In genomic region chr5:4737868-4738267, GRCh38 we compare ENCODE assay signal across 24 cellular contexts.
A peak's percentile ranks its signal among the peaks of the same experiment; 100 is the strongest.
DNase-seq lines count a peak whose midpoint lies in the region; ATAC-seq and TF ChIP-seq lines count a peak whose summit lies in the region.
"Had no signal": no experiment of that assay in that cellular context is flagged by ENCODE, and none has a peak within 500 bp of the region (broad histone marks: within the 10 kb centered on the region; RNA-seq: fewer than 3 reads in every experiment).

No MANE protein-coding gene starts in this region.

- WGBS in lung, 2 donors, result 47 to 52% methylated on average over 1 of the region's 1 CpG

- TF ChIP-seq CTCF in lung (IDR thresholded peaks at IDR 0.05; ENCODE audit: control extremely low read depth, extremely low read depth), result no peak

- H3K4me1 ChIP-seq in lung (ENCODE audit: control insufficient read depth in 2 of 2, insufficient read depth in 2 of 2, low read length in 2 of 2), result peaks cover 0 to 2% of the 10 kb centered on the region in 2 donors
- H3K4me1 ChIP-seq: HAP-1 had no signal

- no peaks in the 10 kb centered on the region for H3K36me3 ChIP-seq in lung (ENCODE audit: control insufficient read depth in 2 of 2, insufficient read depth in 2 of 2, low read length in 2 of 2)
- H3K36me3 ChIP-seq: HAP-1 had no signal

- intact Hi-C loops in activated T-helper 1 cell treated with anti-CD3 and anti-CD28 coated beads, Interleukin-12 subunit alpha, Interleukin-12 subunit beta, Interleukin-2, Interleukin-4 antibody, amounts not matched to agents 30 ng/mL and 10 ng/mL and 1 ng/mL, durations not matched to agents 14 hours and 24 hours and 36 hours (cut with micrococcal nuclease), result no loop called here

- no peaks in the 10 kb centered on the region for H3K9me3 ChIP-seq in lung (ENCODE audit: control insufficient read depth in 2 of 2, insufficient read depth in 1 of 2, low read length in 1 of 2)
- H3K9me3 ChIP-seq: HAP-1 had no signal

- H3K4me3 Mint-ChIP-seq in activated T-helper 1 cell treated with anti-CD3 and anti-CD28 coated beads, Interleukin-12 subunit alpha, Interleukin-12 subunit beta, Interleukin-2, Interleukin-4 antibody, amounts not matched to agents 30 ng/mL and 10 ng/mL and 1 ng/mL, durations not matched to agents 14 hours and 24 hours and 36 hours, result no peak overlapping the region
- H3K4me3 Mint-ChIP-seq: CD4-positive, CD25-positive, alpha-beta regulatory T cell; HFFc6 had no signal

- peaks cover 20% of the 10 kb centered on the region for H3K9me3 Mint-ChIP-seq in activated T-helper 1 cell treated with anti-CD3 and anti-CD28 coated beads, Interleukin-12 subunit alpha, Interleukin-12 subunit beta, Interleukin-2, Interleukin-4 antibody, amounts not matched to agents 30 ng/mL and 10 ng/mL and 1 ng/mL, durations not matched to agents 14 hours and 24 hours and 36 hours

- no peak overlapping the region for H3K27ac Mint-ChIP-seq in activated T-helper 1 cell treated with anti-CD3 and anti-CD28 coated beads, Interleukin-12 subunit alpha, Interleukin-12 subunit beta, Interleukin-2, Interleukin-4 antibody, amounts not matched to agents 30 ng/mL and 10 ng/mL and 1 ng/mL, durations not matched to agents 14 hours and 24 hours and 36 hours
- H3K27ac Mint-ChIP-seq: CD4-positive, CD25-positive, alpha-beta regulatory T cell; HFFc6 had no signal

- H3K27ac ChIP-seq in lung (ENCODE audit: low read depth in 1 of 2, low read length in 1 of 2), result no peak overlapping the region
- H3K27ac ChIP-seq: GM23248 had no signal

- ATAC-seq in lung (ENCODE audit: insufficient read depth, low FRiP score), result no peak
- ATAC-seq in HG03135 (IDR thresholded peaks at IDR 0.05; ENCODE audit: unreplicated experiment), result no peak
- ATAC-seq: Panc1 had no signal

- H3K4me1 Mint-ChIP-seq in activated T-helper 1 cell treated with anti-CD3 and anti-CD28 coated beads, Interleukin-12 subunit alpha, Interleukin-12 subunit beta, Interleukin-2, Interleukin-4 antibody, amounts not matched to agents 30 ng/mL and 10 ng/mL and 1 ng/mL, durations not matched to agents 14 hours and 24 hours and 36 hours (ENCODE audit: low read depth), result no peaks in the 10 kb centered on the region
- H3K4me1 Mint-ChIP-seq: CD4-positive, CD25-positive, alpha-beta regulatory T cell had no signal

- H3K4me3 ChIP-seq in lung, result no peak overlapping the region
- H3K4me3 ChIP-seq: GM23248, HAP-1 had no signal

- H3K36me3 Mint-ChIP-seq in activated T-helper 1 cell treated with anti-CD3 and anti-CD28 coated beads, Interleukin-12 subunit alpha, Interleukin-12 subunit beta, Interleukin-2, Interleukin-4 antibody, amounts not matched to agents 30 ng/mL and 10 ng/mL and 1 ng/mL, durations not matched to agents 14 hours and 24 hours and 36 hours (ENCODE audit: low read depth), result no peaks in the 10 kb centered on the region
- H3K36me3 Mint-ChIP-seq: CD4-positive, CD25-positive, alpha-beta regulatory T cell had no signal

- H3K27me3 ChIP-seq in lung (ENCODE audit: control insufficient read depth, insufficient read depth), result no peaks in the 10 kb centered on the region

- DNase-seq in NCI-H2171 treated with DMSO at 0.1 percent for 48 hours (lab: John Stamatoyannopoulos, UW) (peak; percentile 48), NCI-H2171 (lab: John Stamatoyannopoulos, UW) (no peak), NCI-H524 (lab: John Stamatoyannopoulos, UW) (peak; percentile 2 to 49), lung (ENCODE audit: low spot score) (peak; percentile 34), COLO829 (ENCODE audit: low spot score) (no peak)
- no peak for DNase-seq in activated T-helper 1 cell treated with anti-CD3 and anti-CD28 coated beads, Interleukin-12 subunit alpha, Interleukin-12 subunit beta, Interleukin-2, Interleukin-4 antibody, amounts not matched to agents 30 ng/mL and 10 ng/mL and 1 ng/mL, durations not matched to agents 14 hours and 24 hours and 36 hours (ENCODE audit: low spot score)
- DNase-seq: CD4-positive, CD25-positive, alpha-beta regulatory T cell; DMS53; GM23248; HFFc6; IMR-90; KG1; MM.1S; NCI-H1092; NCI-H1436 treated with DMSO at 0.1 percent for 48 hours; NCI-H187 treated with DMSO at 0.1 percent for 48 hours; NCI-H345; NCI-H510A treated with DMSO at 0.1 percent for 48 hours; NCI-H82; SHP77 treated with DMSO at 0.1 percent for 48 hours; T-helper 1 cell had no signal

- H3K27me3 Mint-ChIP-seq in activated T-helper 1 cell treated with anti-CD3 and anti-CD28 coated beads, Interleukin-12 subunit alpha, Interleukin-12 subunit beta, Interleukin-2, Interleukin-4 antibody, amounts not matched to agents 30 ng/mL and 10 ng/mL and 1 ng/mL, durations not matched to agents 14 hours and 24 hours and 36 hours (ENCODE audit: insufficient read depth), result no peaks in the 10 kb centered on the region
- H3K27me3 Mint-ChIP-seq: CD4-positive, CD25-positive, alpha-beta regulatory T cell had no signal

Comparison
In these comparisons a context has a peak if more than half of its experiments do, and no peak if none do; other contexts are left out.
1. DNase-seq: peak in NCI-H2171 treated with DMSO at 0.1 percent for 48 hours (single experiment), NCI-H524 (2 of 2) and lung (single experiment); none in NCI-H2171 (single experiment), activated T-helper 1 cell treated with anti-CD3 and anti-CD28 coated beads, Interleukin-12 subunit alpha, Interleukin-12 subunit beta, Interleukin-2, Interleukin-4 antibody, amounts not matched to agents 30 ng/mL and 10 ng/mL and 1 ng/mL, durations not matched to agents 14 hours and 24 hours and 36 hours (single experiment) and COLO829 (single experiment).